7 cellular contexts compared by ENCODE assay signal in the genomic region with DNA sequence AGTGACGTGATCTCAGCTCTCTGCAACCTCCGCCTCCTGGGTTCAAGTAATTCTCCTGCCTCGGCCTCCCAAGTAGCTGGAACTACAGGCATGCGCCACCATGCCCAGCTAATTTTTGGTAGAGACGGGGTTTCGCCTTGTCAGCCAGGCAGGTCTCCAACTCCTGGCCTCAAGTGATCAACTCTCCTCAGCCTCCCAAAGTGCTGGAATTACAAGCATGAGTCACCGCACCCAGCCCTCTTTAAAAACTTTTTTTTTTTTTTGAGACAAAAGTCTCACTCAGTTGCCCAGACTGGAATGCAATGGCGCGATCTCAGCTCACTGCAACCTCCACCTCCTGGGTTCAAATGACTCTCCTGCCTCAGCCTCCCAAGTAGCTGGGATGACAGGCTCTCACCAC. TPM values are rescaled to one million over a fixed set of nuclear protein-coding genes. Genes with fewer than 3 reads are reported as not detected.
DNase-seq lines count a peak whose midpoint lies in the region; ATAC-seq, FAIRE-seq and TF ChIP-seq lines count a peak whose summit lies in the region.
"Not testable (repeated sequence)": the region's sequence is repeated elsewhere in the genome, so short reads cannot be mapped to it uniquely, and the experiment has no call there.

No MANE protein-coding gene starts in this region.

- not testable (repeated sequence) for H3K9me3 ChIP-seq in IMR-90 (ENCODE audit: control insufficient read depth, insufficient read depth, low read length); PC-9 (ENCODE audit: insufficient read depth, low read depth); K562 (replicated peaks; ENCODE audit: control insufficient read depth, insufficient read depth, low read depth, low read length); testis

- in situ Hi-C loops in IMR-90 (cut with MboI; ENCODE audit: low sequenced_read_pairs); K562 (cut with MboI): not testable (repeated sequence)

- not testable (repeated sequence) for H3K14ac ChIP-seq in IMR-90 (replicated peaks; ENCODE audit: low read depth, low read length)

- H3K79me2 ChIP-seq in PC-9 (ENCODE audit: low read depth); K562 (ENCODE audit: control insufficient read depth, insufficient read depth, low read length); mesendoderm (ENCODE audit: control insufficient read depth, insufficient read depth, low read length): not testable (repeated sequence)

- H4K5ac ChIP-seq in IMR-90 (ENCODE audit: low read depth, low read length); mesendoderm (ENCODE audit: low read length): not testable (repeated sequence)

- H3K9ac ChIP-seq in IMR-90 (ENCODE audit: low read depth, low read length); K562 (ENCODE audit: insufficient read depth in 1 of 2, low read depth in 2 of 2, low read length in 2 of 2); mesendoderm (ENCODE audit: low read length): not testable (repeated sequence)

- H2BK5ac ChIP-seq in IMR-90 (ENCODE audit: low read depth, low read length, poor library complexity, severe bottlenecking); mesendoderm (ENCODE audit: low read length): not testable (repeated sequence)

- not testable (repeated sequence) for H3K4me2 ChIP-seq in IMR-90 (ENCODE audit: low read depth, low read length); PC-9; K562 (ENCODE audit: insufficient read depth, low read length); mesendoderm (ENCODE audit: low read length)

- CTCF ChIA-PET in IMR-90 (lab: Yijun Ruan, JAX); K562 (lab: Yijun Ruan, JAX; ENCODE audit: low intra/inter-chr PET ratio): not testable (repeated sequence)
- CTCF ChIA-PET in PC-9 (lab: Charles Lee), result interaction anchor here (0.7 kb wide), 1 partner anchor 133 kb away, joined by 4 read pairs; no protein-coding TSS in a partner anchor

- TF ChIP-seq EP300 in K562 (IDR thresholded peaks at IDR 0.05; ENCODE audit: low read length), result not testable (repeated sequence)

- not testable (repeated sequence) for H2BK15ac ChIP-seq in IMR-90 (ENCODE audit: low read depth, low read length); mesendoderm (replicated peaks; ENCODE audit: low read depth)

- H2BK20ac ChIP-seq in IMR-90 (ENCODE audit: low read depth, low read length), result not testable (repeated sequence)

- not testable (repeated sequence) for H2AFZ ChIP-seq in IMR-90 (replicated peaks; ENCODE audit: low read length, poor library complexity); PC-9; K562 (ENCODE audit: low read depth, low read length)

- WGBS in IMR-90 (ENCODE audit: extremely low coverage in 2 of 2, insufficient read length in 1 of 2), 2 experiments, result 100% methylated on average over 4 of the region's 9 CpGs; no CpG with 5 or more reads in 1 of the 2 experiments
- 8% methylated on average over 8 of the region's 9 CpGs for WGBS in K562 (ENCODE audit: insufficient coverage, low coverage, missing lambda C conversion rate)
- WGBS in mesendoderm (ENCODE audit: extremely low coverage, insufficient coverage, low lambda C conversion rate), result no CpG with 5 or more reads among the region's 9 CpGs
- 94 to 95% methylated on average over 9 of the region's 9 CpGs for WGBS in testis, 2 donors

- dilution Hi-C loops in IMR-90 (cut with HindIII; ENCODE audit: low sequenced_read_pairs, unreplicated experiment), result not testable (repeated sequence)

- not testable (repeated sequence) for ATAC-seq in IMR-90 (ENCODE audit: low read depth); K562

- not testable (repeated sequence) for H3K27ac ChIP-seq in IMR-90 (ENCODE audit: insufficient read depth, low read length); PC-9; K562 (ENCODE audit: extremely low read depth, low read depth, low read length); mesendoderm (ENCODE audit: low read depth, low read length); testis

- not testable (repeated sequence) for H3K9me2 ChIP-seq in PC-9 (ENCODE audit: insufficient read depth)

- H3K18ac ChIP-seq in IMR-90 (ENCODE audit: low read depth, low read length); mesendoderm (ENCODE audit: low read length): not testable (repeated sequence)

- not testable (repeated sequence) for TF ChIP-seq CTCF in IMR-90 (conservative IDR thresholded peaks at IDR 0.05; ENCODE audit: low read depth, low read length); PC-9 (conservative IDR thresholded peaks at IDR 0.05); K562 (IDR thresholded peaks at IDR 0.05 in 2 of 3, conservative IDR thresholded peaks at IDR 0.05 in 1 of 3; ENCODE audit: insufficient read depth in 2 of 3, low read depth in 1 of 3, low read length in 3 of 3); fibroblast of the aortic adventitia (IDR thresholded peaks at IDR 0.05; ENCODE audit: insufficient read depth, low read length); testis (IDR thresholded peaks at IDR 0.05)

- not testable (repeated sequence) for H2AK9ac ChIP-seq in IMR-90 (replicated peaks; ENCODE audit: low read depth, low read length, poor library complexity)

- H3K27me3 ChIP-seq in IMR-90 (ENCODE audit: control insufficient read depth, insufficient read depth, low read length); PC-9 (ENCODE audit: insufficient read depth, low read depth); mesendoderm (ENCODE audit: insufficient read depth, low read length, poor library complexity); testis: not testable (repeated sequence)
- peaks cover 6 to 36% of the 10 kb centered on the region in 2 experiments; a peak in 3 of 5 replicates for H3K27me3 ChIP-seq in K562 (ENCODE audit: control insufficient read depth in 2 of 2, insufficient read depth in 2 of 2, low read length in 2 of 2)

- H3K56ac ChIP-seq in IMR-90 (ENCODE audit: extremely low read depth, insufficient read depth, low read length); mesendoderm (ENCODE audit: low read length): not testable (repeated sequence)

- not testable (repeated sequence) for H3K9me1 ChIP-seq in IMR-90 (ENCODE audit: insufficient read depth, low read length); K562 (ENCODE audit: control insufficient read depth, insufficient read depth, low read length)

- not testable (repeated sequence) for H3K4me1 ChIP-seq in IMR-90 (ENCODE audit: control insufficient read depth, insufficient read depth, low read length); PC-9 (replicated peaks; ENCODE audit: insufficient read depth); K562 (replicated peaks in 1 of 2; ENCODE audit: control insufficient read depth in 2 of 2, insufficient read depth in 2 of 2, low read length in 2 of 2); mesendoderm (ENCODE audit: control insufficient read depth, low read depth, low read length); testis

- H3F3A ChIP-seq in PC-9 (ENCODE audit: insufficient read depth, low read depth), result not testable (repeated sequence)

- H4K8ac ChIP-seq in IMR-90 (ENCODE audit: low read depth in 2 of 2, low read length in 2 of 2); mesendoderm (ENCODE audit: low read depth, low read length): not testable (repeated sequence)

- H3K79me1 ChIP-seq in IMR-90 (ENCODE audit: low read depth in 1 of 2, low read length in 2 of 2), result peaks cover 16 to 74% of the 10 kb centered on the region in 2 experiments
- not testable (repeated sequence) for H3K79me1 ChIP-seq in mesendoderm (ENCODE audit: low read length)

- not testable (repeated sequence) for H2AK5ac ChIP-seq in IMR-90 (ENCODE audit: low read depth, low read length); mesendoderm (ENCODE audit: low read length)

- FAIRE-seq in K562 (lab: Jason Lieb, UNC), result not testable (repeated sequence)

- BruUV-seq in IMR-90 (replicated peaks; lab: Mats Ljungman, UMichigan); PC-9 (replicated peaks; lab: Mats Ljungman, UMichigan); K562 (replicated peaks; lab: Mats Ljungman, UMichigan): not testable (repeated sequence)

- not testable (repeated sequence) for TF ChIP-seq RAD21 in IMR-90 (IDR thresholded peaks at IDR 0.05; ENCODE audit: low read length); K562 (CRISPR knock-in tag; conservative IDR thresholded peaks at IDR 0.05 in 1 of 2, IDR thresholded peaks at IDR 0.05 in 1 of 2)

- not testable (repeated sequence) for H3K4me3 ChIP-seq in IMR-90 (ENCODE audit: insufficient read depth, low read depth, low read length); PC-9; K562; fibroblast of the aortic adventitia (ENCODE audit: low read depth, low read length); mesendoderm (ENCODE audit: low read length); testis

- H4K91ac ChIP-seq in IMR-90 (ENCODE audit: insufficient read depth, low read depth, low read length), result not testable (repeated sequence)

- DNase-seq in ELR (ENCODE audit: low read depth), result peak; percentile 24
- DNase-seq in IMR-90, result peak; percentile 19
- DNase-seq in PC-9, result peak; percentile 44 to 49
- not testable (repeated sequence) for DNase-seq in K562 (ENCODE audit: extremely low read depth in 1 of 4, low spot score in 3 of 4)
- DNase-seq in fibroblast of the aortic adventitia (ENCODE audit: low read depth), result peak; percentile 38
- DNase-seq in mesendoderm, result peak; percentile 29
- peak; percentile 1 for DNase-seq in testis

- TF ChIP-seq POLR2A in IMR-90 (IDR thresholded peaks at IDR 0.05; ENCODE audit: low read depth, low read length); K562 (conservative IDR thresholded peaks at IDR 0.05); testis (IDR thresholded peaks at IDR 0.05): not testable (repeated sequence)

- not testable (repeated sequence) for H3K4ac ChIP-seq in IMR-90 (ENCODE audit: low read depth, low read length); mesendoderm (ENCODE audit: low read depth, low read length)

- H2BK120ac ChIP-seq in IMR-90 (ENCODE audit: low read depth, low read length); mesendoderm (ENCODE audit: low read depth, low read length): not testable (repeated sequence)

- not testable (repeated sequence) for H4K20me1 ChIP-seq in IMR-90 (ENCODE audit: insufficient read depth, low read length); PC-9 (ENCODE audit: insufficient read depth); K562 (replicated peaks; ENCODE audit: control insufficient read depth, insufficient read depth, low read length)

- not testable (repeated sequence) for H3K36me3 ChIP-seq in IMR-90 (ENCODE audit: control insufficient read depth, insufficient read depth, low read length); PC-9 (ENCODE audit: low read depth); K562 (ENCODE audit: control insufficient read depth, insufficient read depth, low read length); mesendoderm (ENCODE audit: control insufficient read depth, insufficient read depth, low read length); testis (ENCODE audit: low read depth, missing control alignments)

- intact Hi-C loops in IMR-90 (cut with micrococcal nuclease); PC-9 (cut with micrococcal nuclease; ENCODE audit: unreplicated experiment); K562 (cut with micrococcal nuclease); testis (cut with DNase I; ENCODE audit: low total_unique reads): not testable (repeated sequence)

- POLR2A ChIA-PET in IMR-90 (lab: Charles Lee; ENCODE audit: unreplicated experiment), result interaction anchor here (0.6 kb wide), 1 partner anchor 264 kb away, joined by 3 read pairs; no protein-coding TSS in a partner anchor
- POLR2A ChIA-PET in PC-9 (lab: Charles Lee; ENCODE audit: unreplicated experiment), result interaction anchor here (0.6 kb wide), 1 partner anchor 176 kb away, joined by 3 read pairs; no protein-coding TSS in a partner anchor
- POLR2A ChIA-PET in K562 (lab: Yijun Ruan, JAX), result not testable (repeated sequence)

- H3K23ac ChIP-seq in IMR-90 (ENCODE audit: low read depth, low read length); mesendoderm (ENCODE audit: low read length): not testable (repeated sequence)

RNA-seq across cellular contexts. Expression of a gene that starts 43.1 kb away (rescaled TPM):
- total RNA-seq in IMR-90 (2012; rRNA removed), result 5.4 and 5.6 TPM in 2 replicates
- polyA plus RNA-seq in IMR-90 (2012; rRNA removed), result 12.5 and 13.5 TPM in 2 replicates
- polyA plus RNA-seq in IMR-90 (2012; cell fraction: cytosol; rRNA removed), result 7.6 and 15.1 TPM in 2 replicates
- polyA plus RNA-seq in IMR-90 (2012; cell fraction: nucleus; rRNA removed; ENCODE audit: low replicate concordance), result 16.3 and 19.4 TPM in 2 replicates
- 9.8 and 10.5 TPM in 2 replicates for total RNA-seq in PC-9 (2021)
- total RNA-seq in K562 (2011; cell fraction: chromatin; rRNA removed; ENCODE audit: low replicate concordance), result 2.0 and 2.3 TPM in 2 replicates
- 1.4 and 1.5 TPM in 2 replicates for total RNA-seq in K562 (2011; cell fraction: nucleolus; rRNA removed)
- 1.1 and 1.2 TPM in 2 replicates for total RNA-seq in K562 (2011; cell fraction: nucleoplasm; rRNA removed)
- total RNA-seq in K562 (2014; rRNA removed), result 0.05 and 0.61 TPM in 2 replicates
- 0.18 and 0.19 TPM in 2 replicates for total RNA-seq in K562 (2014; rRNA removed; fragmentation: Illumina TruSeq; extraction: Trizol)
- total RNA-seq in K562 (2015; rRNA removed; fragmentation: Illumina TruSeq; extraction: Trizol), result 0.29 and 0.41 TPM in 2 replicates
- 0.27 and 0.31 TPM in 2 replicates for total RNA-seq in K562 (2021)
- 0.17 and 0.49 TPM in 2 replicates for polyA plus RNA-seq in K562 (2011; rRNA removed)
- polyA plus RNA-seq in K562 (2011; cell fraction: cytosol; rRNA removed), result 0.54 and 0.68 TPM in 2 replicates
- 1.1 and 1.6 TPM in 2 replicates for polyA plus RNA-seq in K562 (2011; cell fraction: nucleus; rRNA removed)
- 0.27 and 0.40 TPM in 2 replicates for polyA plus RNA-seq in K562 (2012)
- polyA plus RNA-seq in K562 (2014; fragmentation: Illumina TruSeq; extraction: Trizol), result 0.15 and 0.24 TPM in 2 replicates
- under 1 TPM; 0.03 to 0.13 TPM for polyA plus RNA-seq in K562 (2014; fragmentation: Nextera tagmentation; extraction: Ambion mirVana)
- polyA plus RNA-seq in K562 (2014; rRNA removed), result 0.09 TPM in 2 replicates
- 1.1 and 1.2 TPM in 2 replicates for polyA minus RNA-seq in K562 (2011; rRNA and poly(A)+ RNA removed)
- polyA minus RNA-seq in K562 (2011; cell fraction: cytosol; rRNA and poly(A)+ RNA removed), result 1.2 and 1.5 TPM in 2 replicates
- 1.2 and 1.9 TPM in 2 replicates for polyA minus RNA-seq in K562 (2011; cell fraction: nucleus; rRNA and poly(A)+ RNA removed)
- total RNA-seq in fibroblast of the aortic adventitia (ENCODE audit: low replicate concordance), result 11.2 and 23.6 TPM in 2 replicates
- polyA plus RNA-seq in mesendoderm (2013, experiment 1 of 2), result 2.8 TPM
- polyA plus RNA-seq in mesendoderm (2013, experiment 2 of 2), result 2.9 TPM
- total RNA-seq in testis, result 10 to 100 TPM; 52.8 to 77.2 TPM
- 19.0 TPM for polyA plus RNA-seq in testis (ENCODE audit: insufficient read depth, low read depth, low replicate concordance)
